1 cellular context compared by ENCODE assay signal in the genomic region with DNA sequence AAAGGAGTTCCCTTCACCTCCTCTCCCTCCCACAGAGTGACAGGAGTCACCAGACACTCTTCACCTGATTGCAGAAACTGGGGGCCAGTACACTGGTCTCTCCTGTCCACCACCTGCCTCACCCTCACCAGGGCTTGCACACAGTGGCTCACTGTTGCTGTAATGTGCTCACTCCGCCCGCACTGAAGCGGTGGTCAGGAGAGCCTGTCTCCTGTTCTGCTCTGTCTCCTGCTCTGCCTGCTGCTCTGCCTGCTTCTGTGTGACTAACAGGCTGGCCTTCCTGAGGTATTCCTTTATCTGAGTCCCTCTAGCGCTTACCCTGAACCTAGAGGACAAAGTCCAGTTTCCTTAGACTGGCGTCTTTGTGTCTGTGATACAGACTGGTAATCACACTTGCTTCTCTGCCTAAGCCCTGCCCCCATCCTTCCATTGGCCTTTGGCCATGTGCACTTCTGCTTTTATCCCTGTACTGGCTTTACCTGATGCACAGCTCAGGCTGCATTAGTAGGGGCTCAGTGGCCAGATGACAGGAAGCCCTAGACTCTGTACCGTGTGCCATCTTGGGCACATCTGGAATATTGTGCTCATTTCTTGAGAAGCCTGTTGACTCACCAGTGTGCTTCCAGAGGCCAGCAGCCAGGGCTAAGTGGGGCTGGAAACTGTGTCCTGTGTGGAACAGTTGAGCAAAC.
TF ChIP-seq lines count a peak whose summit lies in the region.

No MANE protein-coding gene starts in this region.

TF ChIP-seq in SK-N-SH treated with all-trans-retinoic acid at 6 μM for 48 hours, 23 proteins besides CTCF, POLR2A, EP300 and RAD21 (continued from another document):
- TF ChIP-seq, protein P1, sequence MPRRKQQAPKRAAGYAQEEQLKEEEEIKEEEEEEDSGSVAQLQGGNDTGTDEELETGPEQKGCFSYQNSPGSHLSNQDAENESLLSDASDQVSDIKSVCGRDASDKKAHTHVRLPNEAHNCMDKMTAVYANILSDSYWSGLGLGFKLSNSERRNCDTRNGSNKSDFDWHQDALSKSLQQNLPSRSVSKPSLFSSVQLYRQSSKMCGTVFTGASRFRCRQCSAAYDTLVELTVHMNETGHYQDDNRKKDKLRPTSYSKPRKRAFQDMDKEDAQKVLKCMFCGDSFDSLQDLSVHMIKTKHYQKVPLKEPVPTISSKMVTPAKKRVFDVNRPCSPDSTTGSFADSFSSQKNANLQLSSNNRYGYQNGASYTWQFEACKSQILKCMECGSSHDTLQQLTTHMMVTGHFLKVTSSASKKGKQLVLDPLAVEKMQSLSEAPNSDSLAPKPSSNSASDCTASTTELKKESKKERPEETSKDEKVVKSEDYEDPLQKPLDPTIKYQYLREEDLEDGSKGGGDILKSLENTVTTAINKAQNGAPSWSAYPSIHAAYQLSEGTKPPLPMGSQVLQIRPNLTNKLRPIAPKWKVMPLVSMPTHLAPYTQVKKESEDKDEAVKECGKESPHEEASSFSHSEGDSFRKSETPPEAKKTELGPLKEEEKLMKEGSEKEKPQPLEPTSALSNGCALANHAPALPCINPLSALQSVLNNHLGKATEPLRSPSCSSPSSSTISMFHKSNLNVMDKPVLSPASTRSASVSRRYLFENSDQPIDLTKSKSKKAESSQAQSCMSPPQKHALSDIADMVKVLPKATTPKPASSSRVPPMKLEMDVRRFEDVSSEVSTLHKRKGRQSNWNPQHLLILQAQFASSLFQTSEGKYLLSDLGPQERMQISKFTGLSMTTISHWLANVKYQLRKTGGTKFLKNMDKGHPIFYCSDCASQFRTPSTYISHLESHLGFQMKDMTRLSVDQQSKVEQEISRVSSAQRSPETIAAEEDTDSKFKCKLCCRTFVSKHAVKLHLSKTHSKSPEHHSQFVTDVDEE (CRISPR knock-in tag; IDR thresholded peaks at IDR 0.05) = no peak
- TF ChIP-seq ZC3H10 (CRISPR knock-in tag; IDR thresholded peaks at IDR 0.05) (no peak), ISL1 (CRISPR knock-in tag; IDR thresholded peaks at IDR 0.05) (no peak), ZNF8 (CRISPR knock-in tag; IDR thresholded peaks at IDR 0.05) (no peak), ZFP30 (CRISPR knock-in tag; IDR thresholded peaks at IDR 0.05) (no peak), ARNTL (CRISPR knock-in tag; IDR thresholded peaks at IDR 0.05; ENCODE audit: borderline replicate concordance, low read depth) (no peak), BACH2 (CRISPR knock-in tag; IDR thresholded peaks at IDR 0.05; ENCODE audit: borderline replicate concordance) (no peak), RARB (CRISPR knock-in tag; IDR thresholded peaks at IDR 0.05) (no peak), GLIS3 (CRISPR knock-in tag; IDR thresholded peaks at IDR 0.05) (no peak), ESRRG (CRISPR knock-in tag; IDR thresholded peaks at IDR 0.05) (no peak), SNAI2 (CRISPR knock-in tag; IDR thresholded peaks at IDR 0.05) (no peak)
- TF ChIP-seq, protein P2, sequence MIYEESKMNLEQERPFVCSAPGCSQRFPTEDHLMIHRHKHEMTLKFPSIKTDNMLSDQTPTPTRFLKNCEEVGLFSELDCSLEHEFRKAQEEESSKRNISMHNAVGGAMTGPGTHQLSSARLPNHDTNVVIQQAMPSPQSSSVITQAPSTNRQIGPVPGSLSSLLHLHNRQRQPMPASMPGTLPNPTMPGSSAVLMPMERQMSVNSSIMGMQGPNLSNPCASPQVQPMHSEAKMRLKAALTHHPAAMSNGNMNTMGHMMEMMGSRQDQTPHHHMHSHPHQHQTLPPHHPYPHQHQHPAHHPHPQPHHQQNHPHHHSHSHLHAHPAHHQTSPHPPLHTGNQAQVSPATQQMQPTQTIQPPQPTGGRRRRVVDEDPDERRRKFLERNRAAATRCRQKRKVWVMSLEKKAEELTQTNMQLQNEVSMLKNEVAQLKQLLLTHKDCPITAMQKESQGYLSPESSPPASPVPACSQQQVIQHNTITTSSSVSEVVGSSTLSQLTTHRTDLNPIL (CRISPR knock-in tag; IDR thresholded peaks at IDR 0.05; ENCODE audit: low read depth) = no peak
